ENCODE assay signal across 8 cellular contexts in genomic region chr11:843086-843704, GRCh38. TPM values are rescaled to one million over a fixed set of nuclear protein-coding genes. Genes with fewer than 3 reads are reported as not detected.
DNase-seq lines count a peak whose midpoint lies in the region; ATAC-seq and TF ChIP-seq lines count a peak whose summit lies in the region.

No MANE protein-coding gene starts in this region.

- H3K9me3 ChIP-seq in ectodermal cell (ENCODE audit: control insufficient read depth, low read length) (no peaks in the 10 kb centered on the region), neural progenitor cell (ENCODE audit: low read depth) (no peaks in the 10 kb centered on the region)

- H3K79me2 ChIP-seq in neural progenitor cell (ENCODE audit: low read depth): peaks cover 23% of the 10 kb centered on the region

- peak overlapping the region; percentile 97 for H3K4me2 ChIP-seq in neural progenitor cell

- peak overlapping the region; percentile 94 for H2AFZ ChIP-seq in neural progenitor cell (replicated peaks)

- H3K9me3 Mint-ChIP-seq in IgD-negative memory B cell: no peaks in the 10 kb centered on the region
- H3K9me3 Mint-ChIP-seq in neural progenitor cell: no peaks in the 10 kb centered on the region

- H3K4me1 ChIP-seq in ectodermal cell (ENCODE audit: control insufficient read depth, insufficient read depth, low read length): peaks cover 28% of the 10 kb centered on the region
- H3K4me1 ChIP-seq in neural progenitor cell: peaks cover 30% of the 10 kb centered on the region

- H3K27ac ChIP-seq in ectodermal cell (ENCODE audit: insufficient read depth, low read depth, low read length, poor library complexity, severe bottlenecking) (no peak overlapping the region), neural progenitor cell (no peak overlapping the region)

- H3K36me3 ChIP-seq in ectodermal cell (ENCODE audit: control insufficient read depth, insufficient read depth, low read length) (peaks cover 11% of the 10 kb centered on the region), neural progenitor cell (no peaks in the 10 kb centered on the region)

- H3K36me3 Mint-ChIP-seq in IgD-negative memory B cell (no peaks in the 10 kb centered on the region), neural progenitor cell (peaks cover 3% of the 10 kb centered on the region)

- peak overlapping the region; percentile 21 for H3K9ac ChIP-seq in neural progenitor cell

- H3K4me3 Mint-ChIP-seq in IgD-negative memory B cell: peak overlapping the region; percentile 67 to 90 (median 84)
- H3K4me3 Mint-ChIP-seq in neural progenitor cell: peak overlapping the region; percentile 85

- in situ Hi-C loops in G401 (cut with HindIII; ENCODE audit: low sequenced_read_pairs): no loop called here

- peaks cover 36% of the 10 kb centered on the region for H4K20me1 ChIP-seq in neural progenitor cell (ENCODE audit: low read depth)

- H3K27ac Mint-ChIP-seq in IgD-negative memory B cell: peak overlapping the region in 2 of 3 donors; percentile 72 to 83
- peak overlapping the region; percentile 17 for H3K27ac Mint-ChIP-seq in neural progenitor cell

- H3K4me1 Mint-ChIP-seq in IgD-negative memory B cell (peaks cover 0 to 17% (median 6%) of the 10 kb centered on the region in 3 donors), neural progenitor cell (peaks cover 33% of the 10 kb centered on the region)

- H3K27me3 ChIP-seq in ectodermal cell (ENCODE audit: control insufficient read depth, insufficient read depth, low read length, poor library complexity, severe bottlenecking): peaks cover 7% of the 10 kb centered on the region
- peaks cover 11% of the 10 kb centered on the region for H3K27me3 ChIP-seq in neural progenitor cell

- H3F3A ChIP-seq in neural progenitor cell (ENCODE audit: low read depth): peaks cover 40% of the 10 kb centered on the region

- no peak for DNase-seq in neural progenitor cell (ENCODE audit: low spot score)
- DNase-seq in G401 (ENCODE audit: low spot score): no peak
- no peak for DNase-seq in NCI-H2171 treated with DMSO at 0.1 percent for 48 hours (lab: John Stamatoyannopoulos, UW)
- no peak for DNase-seq in SIG-M5 treated with dmso at 0.1 percent for 504 hours (lab: John Stamatoyannopoulos, UW; ENCODE audit: unreplicated experiment)

- TF ChIP-seq CTCF in neural progenitor cell (IDR thresholded peaks at IDR 0.05): peak; percentile 28

- H3K4me3 ChIP-seq in ectodermal cell (ENCODE audit: insufficient read depth, low read depth, low read length) (peak overlapping the region; percentile 99), neural progenitor cell (peak overlapping the region; percentile 96)

- H3K27me3 Mint-ChIP-seq in IgD-negative memory B cell: peaks cover 2% of the 10 kb centered on the region
- H3K27me3 Mint-ChIP-seq in neural progenitor cell (ENCODE audit: insufficient read depth, low read depth): peaks cover 11% of the 10 kb centered on the region

- ATAC-seq in GM18907 (IDR thresholded peaks at IDR 0.05; ENCODE audit: unreplicated experiment) (peak; percentile 3), HG03469 (IDR thresholded peaks at IDR 0.05; ENCODE audit: unreplicated experiment) (no peak)

- WGBS in ectodermal cell, 2 experiments: 0% methylated on average over 52 of the region's 52 CpGs

RNA-seq across cellular contexts. Expression of gene TSPAN4, which starts 0.5 kb away (rescaled TPM):
- polyA plus RNA-seq in IgD-negative memory B cell: 2.1 TPM
- polyA plus RNA-seq in ectodermal cell (2013, experiment 1 of 4): 42.7 TPM
- 45.5 TPM for polyA plus RNA-seq in ectodermal cell (2013, experiment 2 of 4)
- polyA plus RNA-seq in ectodermal cell (2013, experiment 3 of 4): 37.4 TPM
- polyA plus RNA-seq in ectodermal cell (2013, experiment 4 of 4): 44.4 TPM
- total RNA-seq in neural progenitor cell (ENCODE audit: low replicate concordance): 19.6 and 58.2 TPM in 2 replicates
- 182 and 224 TPM in 2 replicates for total RNA-seq in G401 (2014; rRNA removed; shearing (Covaris generic))

RNA-seq across cellular contexts. Expression of gene POLR2L, which starts 0.9 kb away (rescaled TPM):
- 96.7 TPM for polyA plus RNA-seq in IgD-negative memory B cell
- 105 TPM for polyA plus RNA-seq in ectodermal cell (2013, experiment 1 of 4)
- polyA plus RNA-seq in ectodermal cell (2013, experiment 2 of 4): 92.4 TPM
- 101 TPM for polyA plus RNA-seq in ectodermal cell (2013, experiment 3 of 4)
- 111 TPM for polyA plus RNA-seq in ectodermal cell (2013, experiment 4 of 4)
- 12.9 and 27.5 TPM in 2 replicates for total RNA-seq in neural progenitor cell (ENCODE audit: low replicate concordance)
- 139 and 191 TPM in 2 replicates for total RNA-seq in G401 (2014; rRNA removed; shearing (Covaris generic))

RNA-seq across cellular contexts. Expression of gene CD151, which starts 10.4 kb away (rescaled TPM):
- polyA plus RNA-seq in IgD-negative memory B cell: 13.8 TPM
- polyA plus RNA-seq in ectodermal cell (2013, experiment 1 of 4): 111 TPM
- 107 TPM for polyA plus RNA-seq in ectodermal cell (2013, experiment 2 of 4)
- 94.8 TPM for polyA plus RNA-seq in ectodermal cell (2013, experiment 3 of 4)
- polyA plus RNA-seq in ectodermal cell (2013, experiment 4 of 4): 112 TPM
- total RNA-seq in neural progenitor cell (ENCODE audit: low replicate concordance): 37.4 and 82.2 TPM in 2 replicates
- total RNA-seq in G401 (2014; rRNA removed; shearing (Covaris generic)): 179 and 226 TPM in 2 replicates

RNA-seq across cellular contexts. Expression of gene CRACR2B, which starts 15.5 kb away (rescaled TPM):
- 20.0 TPM for polyA plus RNA-seq in IgD-negative memory B cell
- 3.5 TPM for polyA plus RNA-seq in ectodermal cell (2013, experiment 1 of 4)
- 4.7 TPM for polyA plus RNA-seq in ectodermal cell (2013, experiment 2 of 4)
- 5.6 TPM for polyA plus RNA-seq in ectodermal cell (2013, experiment 3 of 4)
- polyA plus RNA-seq in ectodermal cell (2013, experiment 4 of 4): 7.4 TPM
- 3.9 and 11.6 TPM in 2 replicates for total RNA-seq in neural progenitor cell (ENCODE audit: low replicate concordance)
- total RNA-seq in G401 (2014; rRNA removed; shearing (Covaris generic)): 28.3 and 47.8 TPM in 2 replicates

RNA-seq across cellular contexts. Expression of gene PNPLA2, which starts 24.5 kb away (rescaled TPM):
- polyA plus RNA-seq in IgD-negative memory B cell: 51.1 TPM
- polyA plus RNA-seq in ectodermal cell (2013, experiment 1 of 4): 38.9 TPM
- 40.3 TPM for polyA plus RNA-seq in ectodermal cell (2013, experiment 2 of 4)
- polyA plus RNA-seq in ectodermal cell (2013, experiment 3 of 4): 26.1 TPM
- polyA plus RNA-seq in ectodermal cell (2013, experiment 4 of 4): 27.2 TPM
- 2.6 and 20.9 TPM in 2 replicates for total RNA-seq in neural progenitor cell (ENCODE audit: low replicate concordance)
- 8.2 and 10.3 TPM in 2 replicates for total RNA-seq in G401 (2014; rRNA removed; shearing (Covaris generic))
